Comparison of ENCODE assay signal across 1 cellular context in genomic region chr15:74328331-74329056, GRCh38.
TF ChIP-seq lines count a peak whose summit lies in the region.

No MANE protein-coding gene starts in this region.

TF ChIP-seq in WTC11, 78 proteins besides CTCF, POLR2A, EP300 and RAD21 (continued from another document):
- TF ChIP-seq ZNF512 (CRISPR knock-in tag; IDR thresholded peaks at IDR 0.05; ENCODE audit: borderline replicate concordance) (no peak), RELA (CRISPR knock-in tag; IDR thresholded peaks at IDR 0.05; ENCODE audit: borderline replicate concordance) (no peak), FOXP1 (CRISPR knock-in tag; IDR thresholded peaks at IDR 0.05; ENCODE audit: borderline replicate concordance) (0 out of 2 replicates have a peak, but pooled peaks have one; percentile 18), ZBTB43 (CRISPR knock-in tag; IDR thresholded peaks at IDR 0.05) (no peak)
